ENCODE assay signal across 21 cellular contexts in genomic region chrX:124215786-124216185, GRCh38.
DNase-seq lines count a peak whose midpoint lies in the region; ATAC-seq, FAIRE-seq and TF ChIP-seq lines count a peak whose summit lies in the region.
"Had no signal": no experiment of that assay in that cellular context is flagged by ENCODE, and none has a peak within 500 bp of the region (broad histone marks: within the 10 kb centered on the region; RNA-seq: fewer than 3 reads in every experiment).

No MANE protein-coding gene starts in this region.

- no peaks in the 10 kb centered on the region for H3K36me3 Mint-ChIP-seq in activated CD8-positive, alpha-beta memory T cell treated with anti-CD3 and anti-CD28 coated beads, Interleukin-2, amount 10 ng/mL, durations not matched to agents 7 days and 5 days
- H3K36me3 Mint-ChIP-seq in activated CD8-positive, alpha-beta T cell treated with anti-CD3 and anti-CD28 coated beads for 36 hours (ENCODE audit: low read depth): peaks cover 6% of the 10 kb centered on the region
- peaks cover 4% of the 10 kb centered on the region for H3K36me3 Mint-ChIP-seq in neural crest cell (ENCODE audit: low read depth)

- peak overlapping the region; percentile 69 for H3K27ac Mint-ChIP-seq in activated CD8-positive, alpha-beta memory T cell treated with anti-CD3 and anti-CD28 coated beads, Interleukin-2, amount 10 ng/mL, durations not matched to agents 7 days and 5 days
- H3K27ac Mint-ChIP-seq in activated CD8-positive, alpha-beta T cell treated with anti-CD3 and anti-CD28 coated beads for 36 hours: peak overlapping the region; percentile 98
- peak overlapping the region; percentile 92 for H3K27ac Mint-ChIP-seq in neural crest cell (ENCODE audit: unreplicated experiment)

- H3K4me1 Mint-ChIP-seq in activated CD8-positive, alpha-beta memory T cell treated with anti-CD3 and anti-CD28 coated beads, Interleukin-2, amount 10 ng/mL, durations not matched to agents 7 days and 5 days: peaks cover 71% of the 10 kb centered on the region
- H3K4me1 Mint-ChIP-seq in activated CD8-positive, alpha-beta T cell treated with anti-CD3 and anti-CD28 coated beads for 36 hours (ENCODE audit: low read depth): peaks cover 80% of the 10 kb centered on the region
- peaks cover 72% of the 10 kb centered on the region for H3K4me1 Mint-ChIP-seq in neural crest cell

- CTCF ChIA-PET in activated CD8-positive, alpha-beta memory T cell treated with anti-CD3 and anti-CD28 coated beads, Interleukin-2, amount 10 ng/mL, durations not matched to agents 7 days and 5 days (lab: Charles Lee): no interaction called here
- CTCF ChIA-PET in activated CD8-positive, alpha-beta T cell treated with anti-CD3 and anti-CD28 coated beads for 36 hours (lab: Charles Lee): interaction anchor here (1.2 to 1.7 kb wide), 4 partner anchors 17 to 137 kb away, joined by 3 to 5 read pairs (median 4); partner anchors contain the start of gene SH2D1A

- POLR2A ChIA-PET in activated CD8-positive, alpha-beta T cell treated with anti-CD3 and anti-CD28 coated beads for 36 hours (lab: Charles Lee): interaction anchor here (1.0 to 5.2 kb wide), 3 partner anchors 23 to 131 kb away, joined by 3 to 48 read pairs (median 24); partner anchors contain the start of gene SH2D1A

- FAIRE-seq in D721Med (lab: Jason Lieb, UNC): peak; percentile 46
- FAIRE-seq: frontal cortex, islet of Langerhans had no signal

- no peak for ATAC-seq in activated CD8-positive, alpha-beta memory T cell treated with anti-CD3 and anti-CD28 coated beads, Interleukin-2, amount 10 ng/mL, durations not matched to agents 7 days and 5 days
- ATAC-seq in activated CD8-positive, alpha-beta T cell treated with anti-CD3 and anti-CD28 coated beads for 36 hours: no peak
- no peak for ATAC-seq in GM18858 (IDR thresholded peaks at IDR 0.05; ENCODE audit: unreplicated experiment)
- ATAC-seq: A549 had no signal

- intact Hi-C loops in activated CD8-positive, alpha-beta T cell treated with anti-CD3 and anti-CD28 coated beads for 36 hours (cut with micrococcal nuclease): loop anchor here (2.0 to 5.0 kb wide), 3 partner anchors 82 to 253 kb away; partner anchors contain the start of gene STAG2

- H3K9me3 Mint-ChIP-seq in activated CD8-positive, alpha-beta memory T cell treated with anti-CD3 and anti-CD28 coated beads, Interleukin-2, amount 10 ng/mL, durations not matched to agents 7 days and 5 days (ENCODE audit: low read depth): no peaks in the 10 kb centered on the region
- peaks cover 2% of the 10 kb centered on the region for H3K9me3 Mint-ChIP-seq in activated CD8-positive, alpha-beta T cell treated with anti-CD3 and anti-CD28 coated beads for 36 hours
- peaks cover 5% of the 10 kb centered on the region for H3K9me3 Mint-ChIP-seq in neural crest cell

- no peak overlapping the region for H3K4me3 Mint-ChIP-seq in activated CD8-positive, alpha-beta memory T cell treated with anti-CD3 and anti-CD28 coated beads, Interleukin-2, amount 10 ng/mL, durations not matched to agents 7 days and 5 days
- peak overlapping the region; percentile 17 for H3K4me3 Mint-ChIP-seq in activated CD8-positive, alpha-beta T cell treated with anti-CD3 and anti-CD28 coated beads for 36 hours
- no peak overlapping the region for H3K4me3 Mint-ChIP-seq in neural crest cell

- no peaks in the 10 kb centered on the region for H3K27me3 Mint-ChIP-seq in activated CD8-positive, alpha-beta memory T cell treated with anti-CD3 and anti-CD28 coated beads, Interleukin-2, amount 10 ng/mL, durations not matched to agents 7 days and 5 days
- no peaks in the 10 kb centered on the region for H3K27me3 Mint-ChIP-seq in activated CD8-positive, alpha-beta T cell treated with anti-CD3 and anti-CD28 coated beads for 36 hours
- peaks cover 3% of the 10 kb centered on the region for H3K27me3 Mint-ChIP-seq in neural crest cell (ENCODE audit: low read depth)

- peak; percentile 48 for DNase-seq in activated CD8-positive, alpha-beta memory T cell treated with anti-CD3 and anti-CD28 coated beads, Interleukin-2, amount 10 ng/mL, durations not matched to agents 7 days and 5 days
- no peak for DNase-seq in activated CD8-positive, alpha-beta memory T cell treated with anti-CD3 and anti-CD28 coated beads, Interleukin-2, amount 50 U/mL, for 48 hours
- DNase-seq in D721Med (ENCODE audit: insufficient read length, low spot score) (no peak), neural crest cell (ENCODE audit: low read depth, low spot score) (no peak), NCI-H1105 (lab: John Stamatoyannopoulos, UW) (no peak), hepatic stellate cell (ENCODE audit: low spot score) (no peak)
- DNase-seq in activated CD8-positive, alpha-beta T cell treated with anti-CD3 and anti-CD28 coated beads for 36 hours: peak; percentile 42
- DNase-seq: activated gamma-delta T cell treated with Interleukin-2 at 50 U/mL for 16 hours; DMS153; GDM1; GM23248; hypothalamus; NCI-H187 treated with DMSO at 0.1 percent for 48 hours; NCI-H226; PC-9; SHP77 treated with DMSO at 0.1 percent for 48 hours; stimulated activated CD4-positive, alpha-beta T cell treated with anti-CD3 and anti-CD28 coated beads, Interleukin-4, amount 100 ng/mL, for 24 hours had no signal

- TF ChIP-seq CTCF in D721Med (IDR thresholded peaks at IDR 0.05; ENCODE audit: insufficient read depth, missing control alignments): no peak
- TF ChIP-seq CTCF in activated CD8-positive, alpha-beta T cell treated with anti-CD3 and anti-CD28 coated beads for 36 hours (IDR thresholded peaks at IDR 0.05): no peak
- TF ChIP-seq CTCF in neural crest cell (conservative IDR thresholded peaks at IDR 0.05): no peak

Comparison
In these comparisons a context has a peak if more than half of its experiments do, and no peak if none do; other contexts are left out.
1. DNase-seq: peak in activated CD8-positive, alpha-beta memory T cell treated with anti-CD3 and anti-CD28 coated beads, Interleukin-2, amount 10 ng/mL, durations not matched to agents 7 days and 5 days (single experiment) and activated CD8-positive, alpha-beta T cell treated with anti-CD3 and anti-CD28 coated beads for 36 hours (single experiment); none in activated CD8-positive, alpha-beta memory T cell treated with anti-CD3 and anti-CD28 coated beads, Interleukin-2, amount 50 U/mL, for 48 hours (single experiment), D721Med (single experiment), neural crest cell (single experiment), NCI-H1105 (single experiment) and hepatic stellate cell (single experiment).
2. Peak in every context shown above with its lines, with median percentiles within 50 percentile points of each other: H3K27ac Mint-ChIP-seq.